ENCODE assay signal across 8 cellular contexts in genomic region chr18:63951302-63951705, GRCh38. TPM values are rescaled to one million over a fixed set of nuclear protein-coding genes. Genes with fewer than 3 reads are reported as not detected.
DNase-seq lines count a peak whose midpoint lies in the region; ATAC-seq and TF ChIP-seq lines count a peak whose summit lies in the region.

No MANE protein-coding gene starts in this region.

- no peaks in the 10 kb centered on the region for H3K36me3 Mint-ChIP-seq in mesothelial cell of epicardium

- BruUV-seq in HCT116 (replicated peaks; lab: Mats Ljungman, UMichigan): no TSS peak

- H3K9me2 ChIP-seq in HCT116 (ENCODE audit: insufficient read depth): no peaks in the 10 kb centered on the region

- TF ChIP-seq POLR2A in HCT116 (IDR thresholded peaks at IDR 0.05; ENCODE audit: borderline replicate concordance, extremely low read depth, insufficient read depth, insufficient read length) (no peak), NB4 (IDR thresholded peaks at IDR 0.05; ENCODE audit: extremely low read depth, insufficient read length) (no peak), body of pancreas (IDR thresholded peaks at IDR 0.05) (no peak), uterus (IDR thresholded peaks at IDR 0.05) (no peak)

- no peak overlapping the region for H3K9ac ChIP-seq in HCT116 (ENCODE audit: low read length)

- H3K4me2 ChIP-seq in HCT116 (ENCODE audit: low read length): no peak overlapping the region

- H3K36me3 ChIP-seq in HCT116 (ENCODE audit: control insufficient read depth in 1 of 2, insufficient read depth in 2 of 2, low read length in 2 of 2): no peaks in the 10 kb centered on the region
- no peaks in the 10 kb centered on the region for H3K36me3 ChIP-seq in body of pancreas (replicated peaks in 1 of 2; ENCODE audit: insufficient read depth in 1 of 2, low read depth in 2 of 2)
- no peaks in the 10 kb centered on the region for H3K36me3 ChIP-seq in uterus

- WGBS in body of pancreas, 2 donors: 70 to 73% methylated on average over 4 of the region's 4 CpGs

- H3K9me3 ChIP-seq in HCT116 (ENCODE audit: control insufficient read depth in 1 of 2, insufficient read depth in 1 of 2, low read depth in 1 of 2, low read length in 2 of 2) (no peaks in the 10 kb centered on the region), body of pancreas (no peaks in the 10 kb centered on the region), uterus (no peaks in the 10 kb centered on the region)

- peaks cover 5% of the 10 kb centered on the region for H3K9me3 Mint-ChIP-seq in mesothelial cell of epicardium

- POLR2A ChIA-PET in HCT116 (lab: Charles Lee): no interaction called here

- intact Hi-C loops in HCT116 (cut with micrococcal nuclease): no loop called here
- intact Hi-C loops in body of pancreas (cut with DNase I): no loop called here
- intact Hi-C loops in uterus (cut with DNase I; ENCODE audit: low total_unique reads): no loop called here

- peaks cover 10% of the 10 kb centered on the region for H3K27me3 Mint-ChIP-seq in mesothelial cell of epicardium (ENCODE audit: low read depth)

- H3K4me3 ChIP-seq in HCT116 (replicated peaks in 1 of 2; ENCODE audit: low read depth in 1 of 2, low read length in 2 of 2): no peak overlapping the region
- no peak overlapping the region for H3K4me3 ChIP-seq in NB4 (ENCODE audit: low read depth, low read length)
- no peak overlapping the region for H3K4me3 ChIP-seq in body of pancreas
- no peak overlapping the region for H3K4me3 ChIP-seq in uterus

- no peaks in the 10 kb centered on the region for H3K79me2 ChIP-seq in HCT116 (ENCODE audit: insufficient read depth, low read length)

- ATAC-seq in HCT116 (no peak), body of pancreas (no peak)

- no peak overlapping the region for H3K4me3 Mint-ChIP-seq in mesothelial cell of epicardium

- no peak overlapping the region for H3K27ac Mint-ChIP-seq in mesothelial cell of epicardium

- CTCF ChIA-PET in HCT116 (lab: Charles Lee): interaction anchor here (1.0 kb wide), 1 partner anchor 12 kb away, joined by 5 read pairs; no protein-coding TSS in a partner anchor

- RAD21 ChIA-PET in HCT116 (lab: Charles Lee; ENCODE audit: low non-redundant PET in 1 of 2, low total read pairs in 2 of 2, uncharacterized antibody in 2 of 2, unreplicated experiment in 2 of 2): no interaction called here

- H3K27me3 ChIP-seq in HCT116 (ENCODE audit: insufficient read depth, low read length) (no peaks in the 10 kb centered on the region), body of pancreas (peaks cover 0 to 7% of the 10 kb centered on the region in 2 donors), uterus (peaks cover 0 to 23% of the 10 kb centered on the region in 2 donors)

- TF ChIP-seq RAD21 in HCT116 (IDR thresholded peaks at IDR 0.05; ENCODE audit: low read depth): no peak

- no peak overlapping the region for H2AFZ ChIP-seq in HCT116 (ENCODE audit: low read depth, low read length, poor library complexity, severe bottlenecking)

- H3K4me1 ChIP-seq in HCT116 (ENCODE audit: control insufficient read depth in 1 of 2, insufficient read depth in 2 of 2, low read length in 2 of 2) (peaks cover 0 to 15% of the 10 kb centered on the region in 2 experiments; a peak in 2 of 4 replicates), body of pancreas (peaks cover 7% of the 10 kb centered on the region), uterus (no peaks in the 10 kb centered on the region)

- H3K27ac ChIP-seq in HCT116 (ENCODE audit: low read depth, low read length): no peak overlapping the region
- no peak overlapping the region for H3K27ac ChIP-seq in body of pancreas
- no peak overlapping the region for H3K27ac ChIP-seq in uterus

- H3K4me1 Mint-ChIP-seq in mesothelial cell of epicardium: peaks cover 19% of the 10 kb centered on the region

- TF ChIP-seq CTCF in HCT116 (IDR thresholded peaks at IDR 0.05 in 2 of 3, conservative IDR thresholded peaks at IDR 0.05 in 1 of 3; ENCODE audit: borderline replicate concordance in 1 of 3, insufficient read depth in 1 of 3, low read depth in 2 of 3, low read length in 2 of 3) (peak; percentile 10 to 43 (median 25); a peak in 2 of 6 replicates), NB4 (IDR thresholded peaks at IDR 0.05; ENCODE audit: low read depth, low read length) (peak; percentile 25), mesothelial cell of epicardium (IDR thresholded peaks at IDR 0.05; ENCODE audit: unreplicated experiment) (peak; percentile 35), body of pancreas (IDR thresholded peaks at IDR 0.05) (no peak), uterus (IDR thresholded peaks at IDR 0.05) (no peak)

- DNase-seq in activated T-cell treated with anti-CD3 and anti-CD28 coated beads for 48 hours (ENCODE audit: low read depth) (peak; percentile 15), activated T-cell treated with anti-CD3 and anti-CD28 coated beads for 4 hours (no peak), HCT116 (ENCODE audit: low read depth, low spot score) (no peak), NB4 (ENCODE audit: low read depth) (peak; percentile 46), mesothelial cell of epicardium (ENCODE audit: low spot score in 2 of 2, unreplicated experiment in 2 of 2) (no peak), body of pancreas (no peak), uterus (no peak), NCI-H1436 (lab: John Stamatoyannopoulos, UW) (no peak)

- H4K20me1 ChIP-seq in HCT116 (ENCODE audit: insufficient read depth): no peaks in the 10 kb centered on the region

TF ChIP-seq in HCT116, 20 proteins besides CTCF, POLR2A, EP300 and RAD21:
- TF ChIP-seq SRF (IDR thresholded peaks at IDR 0.05; ENCODE audit: low read depth): no peak

RNA-seq across cellular contexts. Expression of gene HMSD, which starts 2.2 kb away (rescaled TPM):
- 5.3 TPM for total RNA-seq in HCT116 (2021; ENCODE audit: unreplicated experiment)
- 0.71 and 1.1 TPM in 2 replicates for polyA plus RNA-seq in HCT116 (2012)
- total RNA-seq in mesothelial cell of epicardium: 2.7 to 7.2 TPM (median 3.5 TPM) in 3 replicates
- total RNA-seq in body of pancreas: not detected
- under 1 TPM in 1 of 4 donors, not detected in 3; 0.28 TPM for total RNA-seq in uterus

RNA-seq across cellular contexts. Expression of gene SERPINB8, which starts 18.6 kb away (rescaled TPM):
- total RNA-seq in HCT116 (2021; ENCODE audit: unreplicated experiment) (5.9 TPM), mesothelial cell of epicardium (5.3 to 6.4 TPM (median 5.6 TPM) in 3 replicates), body of pancreas (10 to 100 TPM in 1 of 2 donors, 1 to 10 TPM in 1; 2.9 to 13.5 TPM), uterus (10 to 100 TPM in 2 of 4 donors, 1 to 10 TPM in 2; 2.3 to 15.0 (median 7.0) TPM)
- 10.8 and 11.5 TPM in 2 replicates for polyA plus RNA-seq in HCT116 (2012)

RNA-seq across cellular contexts. Expression of gene SERPINB10, which starts 43.5 kb away (rescaled TPM):
- not detected for total RNA-seq in HCT116 (2021; ENCODE audit: unreplicated experiment)
- polyA plus RNA-seq in HCT116 (2012): not detected in 2 replicates
- total RNA-seq in mesothelial cell of epicardium: not detected in 3 replicates
- not detected for total RNA-seq in body of pancreas
- total RNA-seq in uterus: not detected

Comparison
In these comparisons a context has a peak if more than half of its experiments do, and no peak if none do; other contexts are left out.
1. DNase-seq: peak in activated T-cell treated with anti-CD3 and anti-CD28 coated beads for 48 hours (single experiment) and NB4 (single experiment); none in activated T-cell treated with anti-CD3 and anti-CD28 coated beads for 4 hours (single experiment), HCT116 (single experiment), mesothelial cell of epicardium (0 of 2), body of pancreas (0 of 4), uterus (0 of 2) and NCI-H1436 (single experiment).
2. CTCF ChIP-seq: peak in HCT116 (3 of 3), NB4 (single experiment) and mesothelial cell of epicardium (single experiment); none in body of pancreas (0 of 7) and uterus (0 of 4).